In the genomic region with DNA sequence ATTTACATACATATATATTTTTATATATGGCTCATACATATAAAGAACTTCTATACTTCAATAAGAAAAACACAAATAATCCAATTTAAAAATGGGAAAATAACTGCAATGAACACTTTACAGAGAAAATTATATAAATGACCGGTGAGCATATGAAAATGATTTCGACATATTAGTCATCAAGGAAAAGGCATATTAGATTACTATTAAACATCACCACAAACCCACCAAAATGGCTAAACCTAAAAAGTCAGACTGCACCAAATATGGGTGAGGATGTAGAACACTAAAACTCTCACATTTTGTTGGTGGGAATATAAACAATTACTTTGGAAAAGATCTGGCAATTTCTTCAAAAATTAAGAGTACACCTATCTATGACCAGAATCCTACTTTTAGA, we compare ENCODE assay signal across 27 cellular contexts.
"Had no signal": no experiment of that assay in that cellular context is flagged by ENCODE, and none has a peak within 500 bp of the region (broad histone marks: within the 10 kb centered on the region; RNA-seq: fewer than 3 reads in every experiment).

No MANE protein-coding gene starts in this region.

- H3K27me3 ChIP-seq: esophagus squamous epithelium, foreskin keratinocyte, heart right ventricle, left lung, neural progenitor cell, right atrium auricular region, tibial nerve, upper lobe of left lung had no signal

- FAIRE-seq: endometrium, islet of Langerhans, urothelium cell line had no signal

- H3K4me3 ChIP-seq: esophagus squamous epithelium, heart right ventricle, left lung, mucosa of descending colon, neural progenitor cell, prostate gland, right atrium auricular region, skin epidermis, spleen, thoracic aorta, tibial nerve, upper lobe of left lung had no signal

- DNase-seq: cortex of kidney; effector memory CD8-positive, alpha-beta T cell; erythroblast; esophagus squamous epithelium; foreskin keratinocyte; glutamatergic neuron; heart right ventricle; hippocampal formation; left cardiac atrium; left lung; mesenchymal stem cell; mucosa of descending colon; naive thymus-derived CD4-positive, alpha-beta T cell; spleen; stimulated activated CD4-positive, alpha-beta T cell treated with anti-CD3 and anti-CD28 coated beads, Interleukin-4, amount 100 ng/mL, for 4 hours; stimulated activated naive CD8-positive, alpha-beta T cell treated with anti-CD3 and anti-CD28 coated beads, Interleukin-15, Interleukin-2, amounts not matched to agents 100 U/mL and 50 U/mL, for 24 hours; substantia nigra; upper lobe of left lung had no signal

- H3K9me3 ChIP-seq: esophagus squamous epithelium, heart right ventricle, left lung, mucosa of descending colon, prostate gland, right atrium auricular region, spleen, thoracic aorta, tibial nerve, upper lobe of left lung had no signal

- H3K36me3 ChIP-seq: esophagus squamous epithelium, heart right ventricle, left lung, neural progenitor cell, prostate gland, right atrium auricular region, spleen, thoracic aorta, tibial nerve, upper lobe of left lung had no signal
